ENCODE assay signal across 1 cellular context in the genomic region with DNA sequence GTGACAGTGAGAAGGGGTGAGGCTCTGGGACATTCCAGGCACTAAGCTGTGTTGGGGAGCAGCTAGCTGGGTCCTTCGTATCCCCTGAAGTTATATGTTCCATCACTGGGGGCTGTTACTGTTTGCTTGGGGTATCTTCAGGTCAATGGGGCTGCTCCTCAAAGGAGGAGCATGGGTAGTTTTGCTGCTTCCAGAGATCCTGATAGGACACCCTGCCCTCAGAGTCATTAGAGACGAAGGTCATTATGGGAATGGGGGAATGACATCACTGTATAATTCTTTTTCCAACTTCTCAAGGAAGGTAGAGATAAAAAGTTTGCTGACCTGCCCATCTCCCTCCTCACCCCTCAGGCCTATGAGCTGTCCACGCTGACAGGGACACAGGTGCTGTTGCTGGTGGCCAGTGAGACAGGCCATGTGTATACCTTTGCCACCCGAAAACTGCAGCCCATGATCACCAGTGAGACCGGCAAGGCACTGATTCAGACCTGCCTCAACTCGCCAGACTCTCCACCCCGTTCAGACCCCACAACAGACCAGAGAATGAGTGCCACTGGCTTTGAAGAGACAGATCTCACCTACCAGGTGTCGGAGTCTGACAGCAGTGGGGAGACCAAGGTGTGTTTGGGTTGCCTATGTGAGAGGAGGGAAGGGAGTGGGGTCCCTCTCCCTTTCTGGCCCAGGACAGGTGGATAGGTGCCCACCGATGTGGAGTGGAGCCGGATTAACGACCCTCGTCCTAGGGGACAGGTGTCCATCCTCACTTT.
TF ChIP-seq lines count a peak whose summit lies in the region.

No MANE protein-coding gene starts in this region.

TF ChIP-seq in HepG2, 621 proteins besides CTCF, POLR2A, EP300 and RAD21 (continued from another document):
- TF ChIP-seq KDM4B (CRISPR knock-in tag; IDR thresholded peaks at IDR 0.05) = no peak
